ENCODE assay signal across 11 cellular contexts in genomic region chr15:45641374-45641778, GRCh38. TPM values are rescaled to one million over a fixed set of nuclear protein-coding genes. Genes with fewer than 3 reads are reported as not detected.
DNase-seq lines count a peak whose midpoint lies in the region; ATAC-seq and TF ChIP-seq lines count a peak whose summit lies in the region.
"Had no signal": no experiment of that assay in that cellular context is flagged by ENCODE, and none has a peak within 500 bp of the region (broad histone marks: within the 10 kb centered on the region; RNA-seq: fewer than 3 reads in every experiment).

No MANE protein-coding gene starts in this region.

- H3K27me3 Mint-ChIP-seq in WTC11 (ENCODE audit: low read depth), result peaks cover 36% of the 10 kb centered on the region

- H3K4me3 ChIP-seq in right cardiac atrium (ENCODE audit: low read length) (no peak overlapping the region), thymus (ENCODE audit: low read length) (no peak overlapping the region)
- H3K4me3 ChIP-seq: BLaER1 had no signal

- H3K27ac ChIP-seq in right cardiac atrium (ENCODE audit: low read length) (no peak overlapping the region), thymus (ENCODE audit: low read depth) (peak overlapping the region; percentile 18)
- H3K27ac ChIP-seq: BLaER1 had no signal

- TF ChIP-seq CTCF in WTC11 (IDR thresholded peaks at IDR 0.05), result no peak

- intact Hi-C loops in right cardiac atrium (cut with DNase I), result no loop called here

- POLR2A ChIA-PET in WTC11 (lab: Charles Lee) (no interaction called here), HEK293T (lab: Yijun Ruan, JAX) (no interaction called here)

- H3K27ac Mint-ChIP-seq in WTC11, result no peak overlapping the region
- H3K27ac Mint-ChIP-seq: T-helper 1 cell treated with Interleukin-12 subunit alpha and Interleukin-12 subunit beta and Interleukin-4 antibody, amounts not matched to agents 30 μg/mL and 1 μg/mL, for 36 hours had no signal

- H3K36me3 ChIP-seq in thymus (ENCODE audit: control insufficient read depth, insufficient read depth), result no peaks in the 10 kb centered on the region
- H3K36me3 ChIP-seq: BLaER1 had no signal

- no peaks in the 10 kb centered on the region for H3K27me3 ChIP-seq in right cardiac atrium (ENCODE audit: control insufficient read depth, insufficient read depth)
- no peaks in the 10 kb centered on the region for H3K27me3 ChIP-seq in thymus (ENCODE audit: control insufficient read depth, insufficient read depth)
- H3K27me3 ChIP-seq: BLaER1 had no signal

- H3K4me1 ChIP-seq in right cardiac atrium (ENCODE audit: control insufficient read depth, insufficient read depth, low read length) (peaks cover 12% of the 10 kb centered on the region), thymus (ENCODE audit: control insufficient read depth, insufficient read depth, low read length) (peaks cover 12% of the 10 kb centered on the region)

- DNase-seq in NCI-H2196 (lab: John Stamatoyannopoulos, UW; ENCODE audit: unreplicated experiment), result peak; percentile 8
- no peak for DNase-seq in NCI-H2196 treated with DMSO at 0.1 percent for 48 hours (lab: John Stamatoyannopoulos, UW; ENCODE audit: unreplicated experiment)
- no peak for DNase-seq in WTC11 (ENCODE audit: low spot score)
- DNase-seq in right cardiac atrium, result no peak
- no peak for DNase-seq in activated T-cell treated with anti-CD3 and anti-CD28 coated beads for 4 hours
- no peak for DNase-seq in anterior cingulate cortex (lab: John Stamatoyannopoulos, UW)
- DNase-seq in HEK293T (ENCODE audit: extremely low spot score), result no peak

- 0 out of 2 replicates have a peak, but pooled peaks cover 2% of the 10 kb centered on the region for H3K4me1 Mint-ChIP-seq in WTC11

- CTCF ChIA-PET in WTC11 (lab: Charles Lee), result no interaction called here
- CTCF ChIA-PET in HEK293T (lab: Yijun Ruan, JAX), result no interaction called here

- no peaks in the 10 kb centered on the region for H3K36me3 Mint-ChIP-seq in WTC11
- H3K36me3 Mint-ChIP-seq: type B pancreatic cell had no signal

- 18% methylated on average over 1 of the region's 1 CpG for WGBS in right cardiac atrium
- WGBS in thymus, result 94% methylated on average over 1 of the region's 1 CpG

- H3K4me3 Mint-ChIP-seq in WTC11, result no peak overlapping the region
- H3K4me3 Mint-ChIP-seq: T-helper 1 cell treated with Interleukin-12 subunit alpha and Interleukin-12 subunit beta and Interleukin-4 antibody, amounts not matched to agents 30 μg/mL and 1 μg/mL, for 36 hours; type B pancreatic cell had no signal

- H3K9me3 ChIP-seq in right cardiac atrium (ENCODE audit: control insufficient read depth, low read length) (no peaks in the 10 kb centered on the region), thymus (ENCODE audit: control insufficient read depth) (no peaks in the 10 kb centered on the region)
- H3K9me3 ChIP-seq: BLaER1 had no signal

- no peaks in the 10 kb centered on the region for H3K9me3 Mint-ChIP-seq in WTC11
- H3K9me3 Mint-ChIP-seq: T-helper 1 cell treated with Interleukin-12 subunit alpha and Interleukin-12 subunit beta and Interleukin-4 antibody, amounts not matched to agents 30 μg/mL and 1 μg/mL, for 36 hours; type B pancreatic cell had no signal

- ATAC-seq in WTC11 (no peak), right cardiac atrium (peak; percentile 25 to 52)

TF ChIP-seq in WTC11, 78 proteins besides CTCF, POLR2A, EP300 and RAD21:
- TF ChIP-seq JUN (CRISPR knock-in tag; IDR thresholded peaks at IDR 0.05), result no peak
- no peak for TF ChIP-seq GTF2I (CRISPR knock-in tag; conservative IDR thresholded peaks at IDR 0.05)
- TF ChIP-seq ZMAT4 (CRISPR knock-in tag; IDR thresholded peaks at IDR 0.05), result no peak
- TF ChIP-seq NR3C1 (CRISPR knock-in tag; conservative IDR thresholded peaks at IDR 0.05; ENCODE audit: low read depth), result no peak
- TF ChIP-seq GABPB1 (CRISPR knock-in tag; IDR thresholded peaks at IDR 0.05), result peak; percentile 66

TF ChIP-seq in HEK293T, 16 proteins besides CTCF, POLR2A, EP300 and RAD21:
- TF ChIP-seq CTBP1 (IDR thresholded peaks at IDR 0.05; ENCODE audit: borderline replicate concordance) (no peak), HDGF (IDR thresholded peaks at IDR 0.05; ENCODE audit: borderline replicate concordance) (no peak), SUZ12 (IDR thresholded peaks at IDR 0.05) (no peak)

RNA-seq across cellular contexts. Expression of gene SQOR, which starts 6.5 kb away (rescaled TPM):
- total RNA-seq in WTC11 (2021), result 0.44 to 0.72 TPM (median 0.69 TPM) in 3 replicates
- 10 to 100 TPM; 18.2 to 23.6 (median 20.5) TPM for total RNA-seq in right cardiac atrium
- 16.0 TPM for polyA plus RNA-seq in right cardiac atrium
- 33.5 TPM for polyA plus RNA-seq in thymus

RNA-seq across cellular contexts. Expression of gene BLOC1S6, which starts 54.2 kb away (rescaled TPM):
- total RNA-seq in WTC11 (2021) (28.7 to 31.6 TPM (median 29.1 TPM) in 3 replicates), right cardiac atrium (10 to 100 TPM; 33.5 to 37.8 (median 35.4) TPM)
- polyA plus RNA-seq in right cardiac atrium (18.5 TPM), thymus (32.1 TPM)

Comparison
In these comparisons a context has a peak if more than half of its experiments do, and no peak if none do; other contexts are left out.
1. RNA of gene SQOR, which starts 6.5 kb away (total RNA-seq): 18.2 to 23.6 TPM in right cardiac atrium; 0.44 to 0.72 TPM in WTC11; every median in the first group is over 10 times any median in the second.